ENCODE assay signal across 2 cellular contexts in the genomic region with DNA sequence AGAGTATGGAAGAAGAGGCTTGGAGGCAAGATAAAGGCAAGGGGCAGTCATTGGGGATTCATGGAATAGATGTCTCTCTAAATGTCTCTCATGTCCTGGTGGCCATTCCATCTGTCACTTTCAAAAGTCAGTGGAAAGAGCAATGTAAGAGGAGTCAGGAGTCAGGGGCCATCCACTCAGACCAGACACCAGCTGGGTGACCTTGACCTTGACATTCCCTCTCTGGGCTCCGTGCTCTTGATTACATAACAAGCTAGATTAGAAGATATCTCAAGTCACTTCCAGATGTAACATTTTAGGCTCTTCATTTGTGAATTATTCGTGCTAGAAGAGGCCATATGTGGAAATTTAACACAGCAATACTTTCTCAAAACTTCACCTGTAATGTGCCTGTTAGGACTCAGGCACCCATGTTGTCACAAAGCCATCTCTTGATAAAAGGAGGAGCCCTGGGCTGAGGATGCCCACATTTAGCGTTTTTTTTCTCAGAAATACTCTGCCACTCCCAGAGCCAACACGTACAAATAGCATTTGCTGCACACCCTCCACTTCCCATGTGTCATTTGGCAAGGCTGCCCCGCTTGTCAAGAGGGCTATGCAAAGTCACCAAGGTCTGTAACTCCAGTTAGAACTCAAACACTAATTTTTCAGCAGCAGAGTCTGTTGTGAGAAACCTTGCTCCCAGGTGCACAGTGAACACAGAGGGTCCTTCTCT.
TF ChIP-seq lines count a peak whose summit lies in the region.

No MANE protein-coding gene starts in this region.

TF ChIP-seq in A549, 52 proteins besides CTCF, POLR2A, EP300 and RAD21:
- TF ChIP-seq, protein P1, sequence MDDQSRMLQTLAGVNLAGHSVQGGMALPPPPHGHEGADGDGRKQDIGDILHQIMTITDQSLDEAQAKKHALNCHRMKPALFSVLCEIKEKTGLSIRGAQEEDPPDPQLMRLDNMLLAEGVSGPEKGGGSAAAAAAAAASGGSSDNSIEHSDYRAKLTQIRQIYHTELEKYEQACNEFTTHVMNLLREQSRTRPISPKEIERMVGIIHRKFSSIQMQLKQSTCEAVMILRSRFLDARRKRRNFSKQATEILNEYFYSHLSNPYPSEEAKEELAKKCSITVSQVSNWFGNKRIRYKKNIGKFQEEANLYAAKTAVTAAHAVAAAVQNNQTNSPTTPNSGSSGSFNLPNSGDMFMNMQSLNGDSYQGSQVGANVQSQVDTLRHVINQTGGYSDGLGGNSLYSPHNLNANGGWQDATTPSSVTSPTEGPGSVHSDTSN (IDR thresholded peaks at IDR 0.05) = no peak
- no peak for TF ChIP-seq MYC (IDR thresholded peaks at IDR 0.05; ENCODE audit: borderline replicate concordance, low read length)
- no peak for TF ChIP-seq POLR2AphosphoS2 (conservative IDR thresholded peaks at IDR 0.05; ENCODE audit: low read length)
- no peak for TF ChIP-seq EHMT2 (IDR thresholded peaks at IDR 0.05; ENCODE audit: low read depth)
- TF ChIP-seq FOSB (CRISPR knock-in tag; IDR thresholded peaks at IDR 0.05) = no peak
- no peak for TF ChIP-seq MAFK (IDR thresholded peaks at IDR 0.05; ENCODE audit: partially characterized antibody)
- TF ChIP-seq, protein P2, sequence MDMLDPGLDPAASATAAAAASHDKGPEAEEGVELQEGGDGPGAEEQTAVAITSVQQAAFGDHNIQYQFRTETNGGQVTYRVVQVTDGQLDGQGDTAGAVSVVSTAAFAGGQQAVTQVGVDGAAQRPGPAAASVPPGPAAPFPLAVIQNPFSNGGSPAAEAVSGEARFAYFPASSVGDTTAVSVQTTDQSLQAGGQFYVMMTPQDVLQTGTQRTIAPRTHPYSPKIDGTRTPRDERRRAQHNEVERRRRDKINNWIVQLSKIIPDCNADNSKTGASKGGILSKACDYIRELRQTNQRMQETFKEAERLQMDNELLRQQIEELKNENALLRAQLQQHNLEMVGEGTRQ (IDR thresholded peaks at IDR 0.05) = no peak
- no peak for TF ChIP-seq KDM1A (IDR thresholded peaks at IDR 0.05; ENCODE audit: low read depth)
- no peak for TF ChIP-seq CBX8 (IDR thresholded peaks at IDR 0.05)
- TF ChIP-seq RFX5 (IDR thresholded peaks at IDR 0.05) = no peak
- TF ChIP-seq NPAS2 (CRISPR knock-in tag; IDR thresholded peaks at IDR 0.05; ENCODE audit: borderline replicate concordance) = no peak
- TF ChIP-seq, protein P3, sequence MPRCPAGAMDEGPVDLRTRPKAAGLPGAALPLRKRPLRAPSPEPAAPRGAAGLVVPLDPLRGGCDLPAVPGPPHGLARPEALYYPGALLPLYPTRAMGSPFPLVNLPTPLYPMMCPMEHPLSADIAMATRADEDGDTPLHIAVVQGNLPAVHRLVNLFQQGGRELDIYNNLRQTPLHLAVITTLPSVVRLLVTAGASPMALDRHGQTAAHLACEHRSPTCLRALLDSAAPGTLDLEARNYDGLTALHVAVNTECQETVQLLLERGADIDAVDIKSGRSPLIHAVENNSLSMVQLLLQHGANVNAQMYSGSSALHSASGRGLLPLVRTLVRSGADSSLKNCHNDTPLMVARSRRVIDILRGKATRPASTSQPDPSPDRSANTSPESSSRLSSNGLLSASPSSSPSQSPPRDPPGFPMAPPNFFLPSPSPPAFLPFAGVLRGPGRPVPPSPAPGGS (IDR thresholded peaks at IDR 0.05) = no peak
- no peak for TF ChIP-seq EHF (CRISPR knock-in tag; IDR thresholded peaks at IDR 0.05)
- no peak for TF ChIP-seq ZNF302 (CRISPR knock-in tag; IDR thresholded peaks at IDR 0.05)
- TF ChIP-seq, protein P4, sequence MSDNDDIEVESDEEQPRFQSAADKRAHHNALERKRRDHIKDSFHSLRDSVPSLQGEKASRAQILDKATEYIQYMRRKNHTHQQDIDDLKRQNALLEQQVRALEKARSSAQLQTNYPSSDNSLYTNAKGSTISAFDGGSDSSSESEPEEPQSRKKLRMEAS (IDR thresholded peaks at IDR 0.05) = no peak

TF ChIP-seq in IMR-90, 13 proteins besides CTCF, POLR2A, EP300 and RAD21 (continued from another document):
- TF ChIP-seq FOS (IDR thresholded peaks at IDR 0.05; ENCODE audit: low read depth, low read length) = no peak
- TF ChIP-seq CEBPB (IDR thresholded peaks at IDR 0.05; ENCODE audit: low read depth, low read length) = no peak
- no peak for TF ChIP-seq RCOR1 (IDR thresholded peaks at IDR 0.05; ENCODE audit: insufficient replicate concordance, low read length)
- TF ChIP-seq RFX5 (IDR thresholded peaks at IDR 0.05; ENCODE audit: low read depth, low read length) = no peak
- TF ChIP-seq MXI1 (IDR thresholded peaks at IDR 0.05; ENCODE audit: borderline replicate concordance, low read depth, low read length) = no peak
- TF ChIP-seq, protein P2 (IDR thresholded peaks at IDR 0.05; ENCODE audit: low read depth, low read length) = no peak
- TF ChIP-seq SMC3 (IDR thresholded peaks at IDR 0.05; ENCODE audit: low read depth, low read length) = no peak
- TF ChIP-seq MAZ (IDR thresholded peaks at IDR 0.05; ENCODE audit: borderline replicate concordance, low read depth, low read length) = no peak
- no peak for TF ChIP-seq BHLHE40 (IDR thresholded peaks at IDR 0.05; ENCODE audit: low read depth, low read length)
